In the genomic region with DNA sequence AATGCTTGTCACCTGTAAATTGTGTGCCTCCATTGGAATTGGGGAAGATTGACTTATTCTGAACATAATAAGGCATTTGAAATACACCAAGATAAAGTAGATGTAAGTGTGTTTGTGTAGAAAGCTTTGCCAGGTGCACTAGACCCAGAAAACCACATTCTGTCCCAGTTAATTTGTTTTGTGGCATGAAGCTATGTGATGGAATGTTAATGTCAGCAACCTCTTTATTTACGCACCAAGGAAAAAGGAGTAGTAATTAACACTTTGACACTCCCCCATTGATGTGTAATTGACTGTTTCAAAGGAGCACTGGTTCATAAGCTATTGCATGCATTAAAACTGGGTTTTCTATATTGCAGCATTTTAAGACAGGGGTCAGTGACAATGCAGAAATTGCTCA, we compare ENCODE assay signal across 22 cellular contexts. TPM values are rescaled to one million over a fixed set of nuclear protein-coding genes. Genes with fewer than 3 reads are reported as not detected.
A peak's percentile ranks its signal among the peaks of the same experiment; 100 is the strongest.
DNase-seq lines count a peak whose midpoint lies in the region; ATAC-seq, FAIRE-seq and TF ChIP-seq lines count a peak whose summit lies in the region.
"Had no signal": no experiment of that assay in that cellular context is flagged by ENCODE, and none has a peak within 500 bp of the region (broad histone marks: within the 10 kb centered on the region; RNA-seq: fewer than 3 reads in every experiment).

No MANE protein-coding gene starts in this region.

- no peak overlapping the region for H3K4me3 ChIP-seq in SK-N-SH (ENCODE audit: low read depth in 2 of 2, low read length in 1 of 2)
- H3K4me3 ChIP-seq in left lung: no peak overlapping the region
- H3K4me3 ChIP-seq: cardiac muscle cell had no signal

- WGBS in SK-N-SH (ENCODE audit: low lambda C conversion rate): 89% methylated on average over 1 of the region's 1 CpG

- no peak for TF ChIP-seq RAD21 in SK-N-SH (IDR thresholded peaks at IDR 0.05; ENCODE audit: low read length)

- no peak overlapping the region for H3K9ac ChIP-seq in SK-N-SH

- intact Hi-C loops in left lung (cut with DNase I): no loop called here

- H3F3A ChIP-seq in SK-N-SH (replicated peaks; ENCODE audit: insufficient read depth): peaks cover 49% of the 10 kb centered on the region

- H3K4me1 ChIP-seq in SK-N-SH (ENCODE audit: control insufficient read depth in 1 of 2, insufficient read depth in 2 of 2, low read depth in 1 of 2, low read length in 1 of 2) (peaks cover 0 to 9% of the 10 kb centered on the region in 2 experiments; a peak in 2 of 4 replicates), left lung (no peaks in the 10 kb centered on the region)

- H3K27ac Mint-ChIP-seq in WTC11: peak overlapping the region; percentile 46; the same call in 1 of the 2 replicates
- H3K27ac Mint-ChIP-seq: activated B cell treated with CpG ODN at 0.5 μM for 24 hours; CD14-positive monocyte; dendritic cell treated with granulocyte-macrophage colony-stimulating factor and Interleukin-4, amounts not matched to agents 40 ng/mL and 50 ng/mL, for 4 days had no signal

- FAIRE-seq in H54 (lab: Jason Lieb, UNC): peak; percentile 70
- FAIRE-seq: D721Med, endometrium, H1 had no signal

- no peak overlapping the region for H2AFZ ChIP-seq in SK-N-SH (ENCODE audit: low read depth)

- H3K79me2 ChIP-seq in SK-N-SH (ENCODE audit: insufficient read depth): peaks cover 25% of the 10 kb centered on the region; the same call in 1 of the 2 replicates

- H3K9me2 ChIP-seq in SK-N-SH: no peaks in the 10 kb centered on the region

- H3K4me3 Mint-ChIP-seq in WTC11: peak overlapping the region; percentile 7; the same call in 1 of the 2 replicates
- H3K4me3 Mint-ChIP-seq: activated B cell treated with CpG ODN at 0.5 μM for 24 hours; CD14-positive monocyte; dendritic cell treated with granulocyte-macrophage colony-stimulating factor and Interleukin-4, amounts not matched to agents 40 ng/mL and 50 ng/mL, for 4 days had no signal

- peaks cover 19% of the 10 kb centered on the region for H3K4me1 Mint-ChIP-seq in WTC11
- H3K4me1 Mint-ChIP-seq: activated B cell treated with CpG ODN at 0.5 μM for 24 hours had no signal

- no peaks in the 10 kb centered on the region for H4K20me1 ChIP-seq in SK-N-SH (ENCODE audit: insufficient read depth)

- peaks cover 95 to 96% of the 10 kb centered on the region in 2 experiments for H3K36me3 ChIP-seq in SK-N-SH (replicated peaks in 1 of 2; ENCODE audit: control insufficient read depth in 1 of 2, insufficient read depth in 2 of 2, low read length in 1 of 2)
- peaks cover 0 to 92% of the 10 kb centered on the region in 2 donors for H3K36me3 ChIP-seq in left lung

- no peak overlapping the region for H3K4me2 ChIP-seq in SK-N-SH

- no peaks in the 10 kb centered on the region for H3K9me3 Mint-ChIP-seq in WTC11
- H3K9me3 Mint-ChIP-seq: activated B cell treated with CpG ODN at 0.5 μM for 24 hours; CD14-positive monocyte; dendritic cell treated with granulocyte-macrophage colony-stimulating factor and Interleukin-4, amounts not matched to agents 40 ng/mL and 50 ng/mL, for 4 days had no signal

- CTCF ChIA-PET in WTC11 (lab: Charles Lee): no interaction called here
- CTCF ChIA-PET in SK-N-SH (lab: Yijun Ruan, JAX): interaction anchor here (1.6 to 2.0 kb wide), 2 partner anchors 11 to 13 kb away, joined by 3 to 5 read pairs; no protein-coding TSS in a partner anchor

- DNase-seq in Caki2 (ENCODE audit: low read depth) (peak; percentile 52), H54 (ENCODE audit: insufficient read length, low spot score) (no peak), WTC11 (ENCODE audit: low spot score) (no peak), kidney glomerular epithelial cell (lab: John Stamatoyannopoulos, UW) (peak; percentile 86), SK-N-SH (no peak), inferior parietal cortex (ENCODE audit: extremely low spot score) (no peak), left lung (no peak)
- DNase-seq: activated B cell treated with CpG ODN at 0.5 μM for 24 hours, hypothalamus, islet precursor cell, NCI-H2081, NCI-H446, OCI-M1, T1000, trophoblast cell had no signal

- ATAC-seq in WTC11: no peak
- ATAC-seq in HG03565 (IDR thresholded peaks at IDR 0.05; ENCODE audit: unreplicated experiment): no peak
- no peak for ATAC-seq in left lung

- no peaks in the 10 kb centered on the region for H3K27me3 Mint-ChIP-seq in WTC11 (ENCODE audit: low read depth)
- H3K27me3 Mint-ChIP-seq: activated B cell treated with CpG ODN at 0.5 μM for 24 hours; dendritic cell treated with granulocyte-macrophage colony-stimulating factor and Interleukin-4, amounts not matched to agents 40 ng/mL and 50 ng/mL, for 4 days had no signal

- no peak overlapping the region for H3K27ac ChIP-seq in SK-N-SH (ENCODE audit: low read depth in 2 of 2, low read length in 1 of 2)
- H3K27ac ChIP-seq in left lung: no peak overlapping the region
- H3K27ac ChIP-seq: cardiac muscle cell had no signal

- POLR2A ChIA-PET in WTC11 (lab: Charles Lee) (no interaction called here), SK-N-SH (lab: Yijun Ruan, JAX) (no interaction called here)

- H3K36me3 Mint-ChIP-seq in WTC11: peaks cover 65% of the 10 kb centered on the region

- TF ChIP-seq CTCF in WTC11 (IDR thresholded peaks at IDR 0.05) (no peak), SK-N-SH (IDR thresholded peaks at IDR 0.05) (no peak), left lung (IDR thresholded peaks at IDR 0.05) (no peak)

- no peak for TF ChIP-seq EP300 in SK-N-SH (IDR thresholded peaks at IDR 0.05; ENCODE audit: borderline replicate concordance in 1 of 2, low read depth in 1 of 2, low read length in 1 of 2)

- no peak for TF ChIP-seq POLR2A in H54 (IDR thresholded peaks at IDR 0.05; ENCODE audit: low read depth, low read length)

- no peaks in the 10 kb centered on the region for H3K9me3 ChIP-seq in SK-N-SH
- H3K9me3 ChIP-seq in left lung: no peaks in the 10 kb centered on the region

- H3K27me3 ChIP-seq in SK-N-SH (ENCODE audit: insufficient read depth) (no peaks in the 10 kb centered on the region), left lung (no peaks in the 10 kb centered on the region)
- H3K27me3 ChIP-seq: cardiac muscle cell had no signal

- in situ Hi-C loops in Caki2 (cut with HindIII; ENCODE audit: low pct_unique_long_range_greater_than_20kb, low sequenced_read_pairs): no loop called here

TF ChIP-seq in WTC11, 78 proteins besides CTCF, POLR2A, EP300 and RAD21:
- no peak for TF ChIP-seq NFYB (CRISPR knock-in tag; conservative IDR thresholded peaks at IDR 0.05; ENCODE audit: low read depth)
- TF ChIP-seq NFE2L1 (CRISPR knock-in tag; IDR thresholded peaks at IDR 0.05): no peak
- no peak for TF ChIP-seq E2F1 (CRISPR knock-in tag; IDR thresholded peaks at IDR 0.05)

TF ChIP-seq in SK-N-SH, 30 proteins besides CTCF, POLR2A, EP300 and RAD21 (continues in another document):
- TF ChIP-seq GATA2 (CRISPR knock-in tag; IDR thresholded peaks at IDR 0.05): no peak
- TF ChIP-seq GABPA (IDR thresholded peaks at IDR 0.05; ENCODE audit: low read depth): no peak
- no peak for TF ChIP-seq FOXJ3 (CRISPR knock-in tag; IDR thresholded peaks at IDR 0.05)
- no peak for TF ChIP-seq RCOR1 (IDR thresholded peaks at IDR 0.05; ENCODE audit: low read length)
- TF ChIP-seq, protein P1, sequence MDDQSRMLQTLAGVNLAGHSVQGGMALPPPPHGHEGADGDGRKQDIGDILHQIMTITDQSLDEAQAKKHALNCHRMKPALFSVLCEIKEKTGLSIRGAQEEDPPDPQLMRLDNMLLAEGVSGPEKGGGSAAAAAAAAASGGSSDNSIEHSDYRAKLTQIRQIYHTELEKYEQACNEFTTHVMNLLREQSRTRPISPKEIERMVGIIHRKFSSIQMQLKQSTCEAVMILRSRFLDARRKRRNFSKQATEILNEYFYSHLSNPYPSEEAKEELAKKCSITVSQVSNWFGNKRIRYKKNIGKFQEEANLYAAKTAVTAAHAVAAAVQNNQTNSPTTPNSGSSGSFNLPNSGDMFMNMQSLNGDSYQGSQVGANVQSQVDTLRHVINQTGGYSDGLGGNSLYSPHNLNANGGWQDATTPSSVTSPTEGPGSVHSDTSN (IDR thresholded peaks at IDR 0.05): no peak
- no peak for TF ChIP-seq RFX5 (IDR thresholded peaks at IDR 0.05; ENCODE audit: low read length)
- no peak for TF ChIP-seq USF1 (IDR thresholded peaks at IDR 0.05; ENCODE audit: borderline replicate concordance, low read depth)
- no peak for TF ChIP-seq MXI1 (IDR thresholded peaks at IDR 0.05; ENCODE audit: low read depth, low read length)
- TF ChIP-seq TEAD4 (IDR thresholded peaks at IDR 0.05; ENCODE audit: borderline replicate concordance, insufficient read depth): no peak
- TF ChIP-seq ELF1 (IDR thresholded peaks at IDR 0.05): no peak
- no peak for TF ChIP-seq NRF1 (IDR thresholded peaks at IDR 0.05; ENCODE audit: low read depth, low read length)
- TF ChIP-seq USF2 (IDR thresholded peaks at IDR 0.05; ENCODE audit: borderline replicate concordance, low read depth, low read length): no peak
- no peak for TF ChIP-seq MEF2A (IDR thresholded peaks at IDR 0.05; ENCODE audit: borderline replicate concordance, low read depth)

RNA-seq across cellular contexts. Expression of gene EIF3M, which starts 14.3 kb away (rescaled TPM):
- 328 and 371 TPM in 2 replicates for total RNA-seq in Caki2 (2014; rRNA removed; shearing (Covaris generic); ENCODE audit: low replicate concordance)
- 320 to 365 TPM (median 321 TPM) in 3 replicates for total RNA-seq in WTC11 (2021)
- 359 and 384 TPM in 2 replicates for polyA plus RNA-seq in SK-N-SH (2012; rRNA removed)
- 526 and 724 TPM in 2 replicates for polyA plus RNA-seq in SK-N-SH (2012; cell fraction: cytosol; rRNA removed)
- 162 and 278 TPM in 2 replicates for polyA plus RNA-seq in SK-N-SH (2012; cell fraction: nucleus; rRNA removed)
- total RNA-seq in left lung: 100 to 1,000 TPM; 151 to 171 TPM

Comparison
In these comparisons a context has a peak if more than half of its experiments do, and no peak if none do; other contexts are left out.
1. DNase-seq: peak in Caki2 (single experiment) and kidney glomerular epithelial cell (single experiment); none in H54 (single experiment), WTC11 (single experiment), SK-N-SH (single experiment), inferior parietal cortex (single experiment) and left lung (0 of 2).